Comparison of ENCODE assay signal across 8 cellular contexts in the genomic region with DNA sequence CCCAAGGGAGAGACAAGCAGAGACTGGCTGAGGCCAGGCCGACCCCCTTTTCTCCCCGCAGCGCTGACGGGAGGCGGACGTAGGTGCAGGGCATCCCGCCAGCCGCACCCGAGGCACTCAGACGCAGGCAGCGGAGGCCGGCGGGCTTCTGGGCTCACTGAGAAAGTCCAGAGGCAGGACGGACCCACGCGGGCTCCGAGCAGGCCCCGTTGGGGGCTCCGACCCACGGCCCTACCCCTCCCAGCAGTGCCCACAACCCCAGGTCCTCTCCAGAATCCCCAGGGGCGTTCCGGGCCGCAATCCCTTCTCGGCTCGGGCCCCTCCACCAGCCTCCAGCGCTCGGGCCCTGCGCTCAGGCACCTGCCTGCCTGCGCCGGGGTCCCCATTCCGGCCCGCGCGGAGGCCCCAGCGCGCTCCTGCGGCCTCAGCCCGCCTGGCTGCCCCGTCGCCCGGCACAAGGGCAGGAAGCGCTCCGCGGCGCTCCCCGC. TPM values are rescaled to one million over a fixed set of nuclear protein-coding genes. Genes with fewer than 3 reads are reported as not detected.
DNase-seq lines count a peak whose midpoint lies in the region; ATAC-seq and TF ChIP-seq lines count a peak whose summit lies in the region.

No MANE protein-coding gene starts in this region.

- TF ChIP-seq EP300 in esophagus muscularis mucosa (IDR thresholded peaks at IDR 0.05) = no peak

- H3K27ac ChIP-seq in esophagus muscularis mucosa (replicated peaks in 1 of 4) = peak overlapping the region; percentile 94 to 100 (median 99)
- peak overlapping the region; percentile 89 for H3K27ac ChIP-seq in muscle layer of duodenum (ENCODE audit: low read length)

- WGBS in esophagus muscularis mucosa = 0% methylated on average over 10 of the region's 46 CpGs

- DNase-seq in 8988T = peak; percentile 73
- peak; percentile 40 for DNase-seq in NCI-H510A treated with DMSO at 0.1 percent for 48 hours (lab: John Stamatoyannopoulos, UW)
- peak; percentile 8 for DNase-seq in activated T-cell treated with anti-CD3 and anti-CD28 coated beads for 4 hours
- no peak for DNase-seq in esophagus muscularis mucosa (ENCODE audit: extremely low spot score)
- DNase-seq in stimulated activated naive CD8-positive, alpha-beta T cell treated with anti-CD3 and anti-CD28 coated beads, Interleukin-15, Interleukin-2, amounts not matched to agents 100 U/mL and 50 U/mL, for 24 hours = peak; percentile 64

- ATAC-seq in GM18508 (IDR thresholded peaks at IDR 0.05; ENCODE audit: insufficient read depth, unreplicated experiment) = peak; percentile 11
- peak; percentile 32 for ATAC-seq in HG03045 (IDR thresholded peaks at IDR 0.05; ENCODE audit: unreplicated experiment)
- ATAC-seq in stimulated activated naive CD8-positive, alpha-beta T cell treated with anti-CD3 and anti-CD28 coated beads, Interleukin-15, Interleukin-2, amounts not matched to agents 100 U/mL and 50 U/mL, for 24 hours = peak; percentile 15

- H3K4me3 ChIP-seq in esophagus muscularis mucosa (peak overlapping the region; percentile 61 to 99 (median 96)), muscle layer of duodenum (ENCODE audit: low read depth in 1 of 2, low read length in 2 of 2) (peak overlapping the region; percentile 82 to 85)

- no peak for TF ChIP-seq CTCF in esophagus muscularis mucosa (IDR thresholded peaks at IDR 0.05)

- intact Hi-C loops in esophagus muscularis mucosa (cut with DNase I) = loop anchor here (5.0 to 10.0 kb wide), 3 partner anchors 80 to 217 kb away; a partner anchor contains a TSS

- H3K27me3 ChIP-seq in esophagus muscularis mucosa (no peaks in the 10 kb centered on the region), muscle layer of duodenum (ENCODE audit: low read depth, low read length) (no peaks in the 10 kb centered on the region)

- TF ChIP-seq POLR2A in esophagus muscularis mucosa (IDR thresholded peaks at IDR 0.05; ENCODE audit: low read depth) = peak; percentile 37

- no peaks in the 10 kb centered on the region for H3K9me3 ChIP-seq in esophagus muscularis mucosa
- H3K9me3 ChIP-seq in muscle layer of duodenum (ENCODE audit: control insufficient read depth in 1 of 2, low read length in 2 of 2) = no peaks in the 10 kb centered on the region

- H3K4me1 ChIP-seq in esophagus muscularis mucosa (peaks cover 43 to 57% (median 54%) of the 10 kb centered on the region in 4 donors), muscle layer of duodenum (ENCODE audit: control insufficient read depth in 1 of 2, insufficient read depth in 2 of 2, low read length in 2 of 2) (peaks cover 4 to 31% of the 10 kb centered on the region in 2 donors)

- H3K36me3 ChIP-seq in esophagus muscularis mucosa (no peaks in the 10 kb centered on the region), muscle layer of duodenum (ENCODE audit: control insufficient read depth in 1 of 2, insufficient read depth in 2 of 2, low read length in 2 of 2) (no peaks in the 10 kb centered on the region)

RNA-seq across cellular contexts. Expression of a gene that starts 0.5 kb away (rescaled TPM):
- total RNA-seq in esophagus muscularis mucosa = 10 to 100 TPM; 49.9 to 94.0 (median 63.8) TPM
